In the genomic region with DNA sequence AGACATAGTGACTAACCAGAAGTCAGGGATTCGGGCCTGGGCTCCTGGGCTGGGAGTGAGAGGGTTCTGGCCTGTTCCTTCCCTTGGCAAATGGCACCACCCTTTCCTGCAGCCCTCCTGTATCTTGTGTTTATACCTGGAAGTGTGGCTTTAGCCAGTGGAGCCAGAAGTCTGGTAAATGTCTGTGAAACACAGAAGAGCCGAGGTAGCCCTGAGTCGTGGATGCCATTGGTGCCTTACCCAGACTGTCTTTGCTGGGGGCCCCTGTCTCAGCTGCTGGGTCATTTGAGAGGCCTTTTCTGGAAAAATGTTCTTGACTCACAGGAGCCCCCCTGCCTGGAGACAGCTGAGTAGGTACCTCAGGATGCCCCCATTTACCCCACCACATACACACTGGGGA, we compare ENCODE assay signal across 36 cellular contexts.
"Had no signal": no experiment of that assay in that cellular context is flagged by ENCODE, and none has a peak within 500 bp of the region (broad histone marks: within the 10 kb centered on the region; RNA-seq: fewer than 3 reads in every experiment).

No MANE protein-coding gene starts in this region.

- DNase-seq: activated CD4-positive, alpha-beta T cell treated with anti-CD3 and anti-CD28 coated beads, Interleukin-2, amount 10 ng/mL, durations not matched to agents 24 days and 14 days; activated CD4-positive, alpha-beta T cell treated with anti-CD3 and anti-CD28 coated beads, Interleukin-2, amount 50 U/mL, for 4 hours; activated CD8-positive, alpha-beta T cell treated with anti-CD3 and anti-CD28 coated beads for 36 hours; activated gamma-delta T cell; activated naive CD4-positive, alpha-beta T cell treated with Interleukin-2 at 50 U/mL for 16 hours; activated naive CD8-positive, alpha-beta T cell treated with anti-CD3 and anti-CD28 coated beads, Interleukin-2, amount 10 ng/mL, durations not matched to agents 7 days and 5 days; activated T-cell treated with anti-CD3 and anti-CD28 coated beads, Interleukin-2, amount 50 U/mL, for 24 hours; amygdala; caudate nucleus; MM.1S; MV-4-11; NCI-H1092 treated with DMSO at 0.1 percent for 48 hours; NCI-H1417; NCI-H146; NCI-H187; NCI-H2029 treated with DMSO at 0.1 percent for 48 hours; NCI-H2107; NCI-H2171; NCI-H510A; NCI-H526; NCI-H748 treated with DMSO at 0.1 percent for 48 hours; NK-92 treated with Interleukin-12 subunit alpha and Interleukin-12 subunit beta, amount 100 ng/mL, for 24 hours; PC-3; Peyer's patch; RPMI8226; SIG-M5; SW 1271; T-helper 1 cell; T-helper 2 cell; T-helper 9 cell had no signal

- H3K4me1 ChIP-seq: Peyer's patch had no signal

- H3K4me1 Mint-ChIP-seq: activated naive CD4-positive, alpha-beta T cell treated with anti-CD3 and anti-CD28 coated beads, Interleukin-2, amount 50 U/mL, for 24 hours had no signal

- H3K27ac Mint-ChIP-seq: activated CD4-positive, alpha-beta T cell treated with anti-CD3 and anti-CD28 coated beads, Interleukin-2, amount 10 ng/mL, durations not matched to agents 24 days and 14 days; activated CD8-positive, alpha-beta T cell treated with anti-CD3 and anti-CD28 coated beads for 36 hours; activated naive CD4-positive, alpha-beta T cell treated with anti-CD3 and anti-CD28 coated beads, Interleukin-2, amount 50 U/mL, for 24 hours; activated naive CD8-positive, alpha-beta T cell treated with anti-CD3 and anti-CD28 coated beads, Interleukin-2, amount 10 ng/mL, durations not matched to agents 7 days and 5 days; activated T-cell treated with anti-CD3 and anti-CD28 coated beads, Interleukin-2, amount 50 U/mL, for 24 hours; activated T-helper 2 cell treated with anti-CD3 and anti-CD28 coated beads, Interferon-gamma antibody, Interleukin-2, Interleukin-4, amounts not matched to agents 10 μg/mL and 5 μg/mL and 100 μg/mL, durations not matched to agents 14 hours and 24 hours and 36 hours had no signal

- H3K27ac ChIP-seq: ascending aorta, KMS-11, Peyer's patch had no signal

- FAIRE-seq: bronchial epithelial cell had no signal

- H3K27me3 ChIP-seq: ascending aorta, Peyer's patch had no signal

- H3K36me3 ChIP-seq: ascending aorta, Peyer's patch had no signal

- H3K9me3 Mint-ChIP-seq: activated CD4-positive, alpha-beta T cell treated with anti-CD3 and anti-CD28 coated beads, Interleukin-2, amount 10 ng/mL, durations not matched to agents 24 days and 14 days; activated naive CD4-positive, alpha-beta T cell treated with anti-CD3 and anti-CD28 coated beads, Interleukin-2, amount 50 U/mL, for 24 hours; activated naive CD8-positive, alpha-beta T cell treated with anti-CD3 and anti-CD28 coated beads, Interleukin-2, amount 10 ng/mL, durations not matched to agents 7 days and 5 days; activated T-cell treated with anti-CD3 and anti-CD28 coated beads, Interleukin-2, amount 50 U/mL, for 24 hours; activated T-helper 2 cell treated with anti-CD3 and anti-CD28 coated beads, Interferon-gamma antibody, Interleukin-2, Interleukin-4, amounts not matched to agents 10 μg/mL and 5 μg/mL and 100 μg/mL, durations not matched to agents 14 hours and 24 hours and 36 hours had no signal

- H3K27me3 Mint-ChIP-seq: activated CD4-positive, alpha-beta T cell treated with anti-CD3 and anti-CD28 coated beads, Interleukin-2, amount 10 ng/mL, durations not matched to agents 24 days and 14 days; activated naive CD8-positive, alpha-beta T cell treated with anti-CD3 and anti-CD28 coated beads, Interleukin-2, amount 10 ng/mL, durations not matched to agents 7 days and 5 days had no signal

- H3K9me3 ChIP-seq: ascending aorta, Peyer's patch had no signal

- ATAC-seq: activated CD8-positive, alpha-beta T cell treated with anti-CD3 and anti-CD28 coated beads for 36 hours; PC-3; Right ventricle myocardium inferior had no signal

- H3K4me3 Mint-ChIP-seq: activated CD4-positive, alpha-beta T cell treated with anti-CD3 and anti-CD28 coated beads, Interleukin-2, amount 10 ng/mL, durations not matched to agents 24 days and 14 days; activated CD8-positive, alpha-beta T cell treated with anti-CD3 and anti-CD28 coated beads for 36 hours; activated naive CD4-positive, alpha-beta T cell treated with anti-CD3 and anti-CD28 coated beads, Interleukin-2, amount 50 U/mL, for 24 hours; activated naive CD8-positive, alpha-beta T cell treated with anti-CD3 and anti-CD28 coated beads, Interleukin-2, amount 10 ng/mL, durations not matched to agents 7 days and 5 days; activated T-cell treated with anti-CD3 and anti-CD28 coated beads, Interleukin-2, amount 50 U/mL, for 24 hours had no signal

- H3K4me3 ChIP-seq: ascending aorta, Peyer's patch had no signal

- H3K36me3 Mint-ChIP-seq: activated naive CD4-positive, alpha-beta T cell treated with anti-CD3 and anti-CD28 coated beads, Interleukin-2, amount 50 U/mL, for 24 hours; activated naive CD8-positive, alpha-beta T cell treated with anti-CD3 and anti-CD28 coated beads, Interleukin-2, amount 10 ng/mL, durations not matched to agents 7 days and 5 days had no signal
